8 cellular contexts compared by ENCODE assay signal in genomic region chr1:1775364-1776226, GRCh38. TPM values are rescaled to one million over a fixed set of nuclear protein-coding genes. Genes with fewer than 3 reads are reported as not detected.
DNase-seq lines count a peak whose midpoint lies in the region; ATAC-seq and TF ChIP-seq lines count a peak whose summit lies in the region.

No MANE protein-coding gene starts in this region.

- no peak overlapping the region for H3K27ac Mint-ChIP-seq in activated naive CD4-positive, alpha-beta T cell treated with anti-CD3 and anti-CD28 coated beads for 36 hours

- CTCF ChIA-PET in activated naive CD4-positive, alpha-beta T cell treated with anti-CD3 and anti-CD28 coated beads for 36 hours (lab: Charles Lee), result interaction anchor here (1.7 kb wide), 1 partner anchor 19 kb away, joined by 3 read pairs; no protein-coding TSS in a partner anchor

- no peaks in the 10 kb centered on the region for H4K20me1 ChIP-seq in fibroblast of lung (ENCODE audit: control insufficient read depth, extremely low read depth, insufficient read depth, low read length)

- H3K4me1 ChIP-seq in fibroblast of lung (ENCODE audit: control insufficient read depth, extremely low read depth, insufficient read depth, low read length) (peaks cover 8% of the 10 kb centered on the region), tibial artery (peaks cover 0 to 47% (median 39%) of the 10 kb centered on the region in 4 donors)

- no peaks in the 10 kb centered on the region for H3K27me3 Mint-ChIP-seq in activated naive CD4-positive, alpha-beta T cell treated with anti-CD3 and anti-CD28 coated beads for 36 hours (ENCODE audit: low read depth)

- DNase-seq in activated naive CD4-positive, alpha-beta T cell treated with anti-CD3 and anti-CD28 coated beads for 36 hours, result no peak
- DNase-seq in activated naive CD4-positive, alpha-beta T cell treated with Interleukin-2 at 50 U/mL for 16 hours, result no peak
- DNase-seq in OCI-M1 (lab: John Stamatoyannopoulos, UW) (peak; percentile 57), fibroblast of lung (ENCODE audit: low read depth in 2 of 2) (no peak), tibial artery (no peak), medulla oblongata (ENCODE audit: extremely low spot score) (no peak), H4 (ENCODE audit: low spot score) (no peak)

- H3K4me2 ChIP-seq in fibroblast of lung (ENCODE audit: extremely low read depth, insufficient read depth, low read length), result peak overlapping the region; percentile 49

- H3K36me3 ChIP-seq in fibroblast of lung (ENCODE audit: control insufficient read depth, insufficient read depth, low read length) (no peaks in the 10 kb centered on the region), tibial artery (peaks cover 19 to 23% (median 22%) of the 10 kb centered on the region in 3 donors)

- H3K27me3 ChIP-seq in fibroblast of lung (ENCODE audit: control insufficient read depth, insufficient read depth, low read length), result no peaks in the 10 kb centered on the region
- H3K27me3 ChIP-seq in tibial artery, result no peaks in the 10 kb centered on the region

- no peak overlapping the region for H2AFZ ChIP-seq in fibroblast of lung (ENCODE audit: low read length)

- intact Hi-C loops in activated naive CD4-positive, alpha-beta T cell treated with anti-CD3 and anti-CD28 coated beads for 36 hours (cut with micrococcal nuclease), result no loop called here
- intact Hi-C loops in tibial artery (cut with DNase I; ENCODE audit: low total_unique reads), result no loop called here

- TF ChIP-seq CTCF in fibroblast of lung (conservative IDR thresholded peaks at IDR 0.05 in 1 of 2, IDR thresholded peaks at IDR 0.05 in 1 of 2; ENCODE audit: low read depth in 1 of 2, low read length in 2 of 2), result no peak
- no peak for TF ChIP-seq CTCF in tibial artery (IDR thresholded peaks at IDR 0.05)

- H3K79me2 ChIP-seq in fibroblast of lung (ENCODE audit: control insufficient read depth, insufficient read depth, low read length), result peaks cover 54% of the 10 kb centered on the region

- H3K9me3 ChIP-seq in fibroblast of lung (ENCODE audit: control insufficient read depth, insufficient read depth, low read depth, low read length) (peaks cover 2% of the 10 kb centered on the region), tibial artery (peaks cover 0 to 5% (median 0%) of the 10 kb centered on the region in 3 donors)

- no peak overlapping the region for H3K9ac ChIP-seq in fibroblast of lung (ENCODE audit: insufficient read depth, low read length)

- no peak overlapping the region for H3K4me3 ChIP-seq in fibroblast of lung (replicated peaks in 1 of 4; ENCODE audit: control extremely low read depth in 1 of 4, insufficient read depth in 1 of 4, low read depth in 3 of 4, low read length in 4 of 4)
- peak overlapping the region; percentile 86 to 92 for H3K4me3 ChIP-seq in tibial artery

- H3K9me3 Mint-ChIP-seq in activated naive CD4-positive, alpha-beta T cell treated with anti-CD3 and anti-CD28 coated beads for 36 hours, result peaks cover 4% of the 10 kb centered on the region

- peak overlapping the region; percentile 8 for H3K4me3 Mint-ChIP-seq in activated naive CD4-positive, alpha-beta T cell treated with anti-CD3 and anti-CD28 coated beads for 36 hours

- peaks cover 46% of the 10 kb centered on the region for H3K4me1 Mint-ChIP-seq in activated naive CD4-positive, alpha-beta T cell treated with anti-CD3 and anti-CD28 coated beads for 36 hours (ENCODE audit: low read depth)

- no peak overlapping the region for H3K27ac ChIP-seq in fibroblast of lung (ENCODE audit: insufficient read depth, low read length)
- peak overlapping the region; percentile 90 to 97 for H3K27ac ChIP-seq in tibial artery

- peaks cover 27% of the 10 kb centered on the region for H3K36me3 Mint-ChIP-seq in activated naive CD4-positive, alpha-beta T cell treated with anti-CD3 and anti-CD28 coated beads for 36 hours (ENCODE audit: low read depth)

- no peak for ATAC-seq in HG03175 (IDR thresholded peaks at IDR 0.05; ENCODE audit: unreplicated experiment)

RNA-seq across cellular contexts. Expression of gene NADK, which starts 2.7 kb away (rescaled TPM):
- total RNA-seq in activated naive CD4-positive, alpha-beta T cell treated with anti-CD3 and anti-CD28 coated beads for 36 hours, result 10 to 100 TPM; 42.1 to 43.6 TPM
- total RNA-seq in fibroblast of lung, result 25.7 and 35.0 TPM in 2 replicates
- polyA plus RNA-seq in fibroblast of lung, result 32.7 and 40.2 TPM in 2 replicates
- polyA plus RNA-seq in fibroblast of lung (2012), result 26.4 and 37.7 TPM in 2 replicates
- polyA minus RNA-seq in fibroblast of lung (ENCODE audit: low replicate concordance), result 35.5 and 71.6 TPM in 2 replicates
- total RNA-seq in H4 (2014; rRNA removed; shearing (Covaris generic)), result 27.4 and 36.7 TPM in 2 replicates

RNA-seq across cellular contexts. Expression of gene CDK11A, which starts 51.4 kb away (rescaled TPM):
- 10 to 100 TPM; 58.0 to 60.3 TPM for total RNA-seq in activated naive CD4-positive, alpha-beta T cell treated with anti-CD3 and anti-CD28 coated beads for 36 hours
- total RNA-seq in fibroblast of lung, result 10.5 and 14.2 TPM in 2 replicates
- polyA plus RNA-seq in fibroblast of lung, result 2.8 and 3.0 TPM in 2 replicates
- polyA plus RNA-seq in fibroblast of lung (2012), result 16.1 and 22.0 TPM in 2 replicates
- polyA minus RNA-seq in fibroblast of lung (ENCODE audit: low replicate concordance), result 4.0 and 12.4 TPM in 2 replicates
- total RNA-seq in H4 (2014; rRNA removed; shearing (Covaris generic)), result 3.8 and 7.0 TPM in 2 replicates

Comparison
In these comparisons a context has a peak if more than half of its experiments do, and no peak if none do; other contexts are left out.
1. H3K4me3 ChIP-seq: peak in tibial artery (2 of 2); none in fibroblast of lung (0 of 4).